ENCODE assay signal across 18 cellular contexts in genomic region chr9:72131206-72131605, GRCh38. TPM values are rescaled to one million over a fixed set of nuclear protein-coding genes. Genes with fewer than 3 reads are reported as not detected.
"Had no signal": no experiment of that assay in that cellular context is flagged by ENCODE, and none has a peak within 500 bp of the region (broad histone marks: within the 10 kb centered on the region; RNA-seq: fewer than 3 reads in every experiment).

No MANE protein-coding gene starts in this region.

- H3K9me3 ChIP-seq: MG63, SJCRH30 had no signal

- ATAC-seq: PC-3 had no signal

- H3K36me3 ChIP-seq: MG63, SJCRH30 had no signal

- H3K4me1 ChIP-seq: SJCRH30 had no signal

- DNase-seq: Karpas-422, KG1, MG63, NCI-H1092, NCI-H1105 treated with DMSO at 0.1 percent for 48 hours, NCI-H1436, NCI-H187 treated with DMSO at 0.1 percent for 48 hours, NCI-H2029 treated with DMSO at 0.1 percent for 48 hours, NCI-H2171 treated with DMSO at 0.1 percent for 48 hours, NCI-H510A, NCI-H524 treated with DMSO at 0.1 percent for 48 hours, NCI-H774, SHP77 treated with DMSO at 0.1 percent for 48 hours, SJCRH30 had no signal

- H3K27me3 ChIP-seq: MG63 had no signal

- H3K27ac ChIP-seq: HL-60, RWPE1, SJCRH30 had no signal

- H3K4me3 ChIP-seq: MG63, SJCRH30 had no signal

RNA-seq across cellular contexts. Expression of gene GDA, which starts 18.0 kb away (rescaled TPM):
- total RNA-seq: OCI-LY7, PC-3, SJCRH30 had no signal
